ENCODE assay signal across 19 cellular contexts in the genomic region with DNA sequence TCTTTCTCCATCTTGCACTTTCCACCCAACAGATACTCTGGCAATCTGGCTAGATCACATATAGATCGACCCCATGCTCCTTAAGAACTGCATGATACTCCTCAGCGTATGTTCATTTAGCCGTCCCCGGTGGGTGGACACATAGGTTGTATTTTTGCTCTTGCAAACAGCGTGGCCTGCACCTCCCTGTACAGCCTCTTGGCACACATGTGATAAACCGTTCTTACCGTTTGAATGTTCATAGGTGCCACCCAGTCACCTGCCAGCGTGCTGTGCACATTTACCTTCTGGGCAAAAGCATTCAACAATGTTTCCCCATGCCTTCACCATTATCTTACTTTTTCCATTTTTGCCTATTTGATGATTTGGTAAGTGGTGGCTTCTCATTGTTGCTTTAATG. TPM values are rescaled to one million over a fixed set of nuclear protein-coding genes. Genes with fewer than 3 reads are reported as not detected.
DNase-seq lines count a peak whose midpoint lies in the region; ATAC-seq lines count a peak whose summit lies in the region.
"Had no signal": no experiment of that assay in that cellular context is flagged by ENCODE, and none has a peak within 500 bp of the region (broad histone marks: within the 10 kb centered on the region; RNA-seq: fewer than 3 reads in every experiment).

No MANE protein-coding gene starts in this region.

- H3K4me1 ChIP-seq in CD4-positive, alpha-beta memory T cell (ENCODE audit: insufficient read depth, low read length), result peaks cover 37% of the 10 kb centered on the region
- H3K4me1 ChIP-seq in naive thymus-derived CD4-positive, alpha-beta T cell (ENCODE audit: control insufficient read depth in 2 of 2, insufficient read depth in 2 of 2, low read length in 2 of 2), result peaks cover 21 to 36% of the 10 kb centered on the region in 2 donors

- CTCF ChIA-PET in activated CD4-positive, alpha-beta memory T cell treated with anti-CD3 and anti-CD28 coated beads for 36 hours (lab: Charles Lee), result interaction anchor here (0.8 to 2.9 kb wide), 8 partner anchors 8 to 298 kb away, joined by 3 to 14 read pairs (median 4); no protein-coding TSS in a partner anchor
- CTCF ChIA-PET in activated CD4-positive, alpha-beta memory T cell treated with anti-CD3 and anti-CD28 coated beads, Interleukin-2, amount 10 ng/mL, durations not matched to agents 7 days and 5 days (lab: Charles Lee), result interaction anchor here (0.9 to 4.1 kb wide), 3 partner anchors 93 to 298 kb away, joined by 3 to 13 read pairs (median 5); no protein-coding TSS in a partner anchor
- CTCF ChIA-PET in CD4-positive, alpha-beta memory T cell (lab: Charles Lee; ENCODE audit: partially characterized antibody), result interaction anchor here (0.8 to 1.6 kb wide), 8 partner anchors 8 to 310 kb away, joined by 3 to 5 read pairs (median 3); no protein-coding TSS in a partner anchor
- CTCF ChIA-PET in naive thymus-derived CD4-positive, alpha-beta T cell (lab: Charles Lee), result interaction anchor here (0.9 to 1.2 kb wide), 2 partner anchors 9 to 35 kb away, joined by 3 to 5 read pairs; no protein-coding TSS in a partner anchor

- peak overlapping the region; percentile 10 for H3K27ac Mint-ChIP-seq in activated CD4-positive, alpha-beta memory T cell treated with anti-CD3 and anti-CD28 coated beads for 36 hours
- no peak overlapping the region for H3K27ac Mint-ChIP-seq in activated CD4-positive, alpha-beta memory T cell treated with anti-CD3 and anti-CD28 coated beads, Interleukin-2, amount 10 ng/mL, durations not matched to agents 7 days and 5 days
- peak overlapping the region in 6 of 7 donors; percentile 18 to 85 (median 58) for H3K27ac Mint-ChIP-seq in CD4-positive, alpha-beta memory T cell
- H3K27ac Mint-ChIP-seq in activated T-helper 17 cell treated with anti-CD3 and anti-CD28 coated beads, Interleukin-2, amount 50 U/mL, for 72 hours, result no peak overlapping the region
- H3K27ac Mint-ChIP-seq in naive thymus-derived CD4-positive, alpha-beta T cell, result peak overlapping the region; percentile 2 to 95 (median 83)

- POLR2A ChIA-PET in activated CD4-positive, alpha-beta memory T cell treated with anti-CD3 and anti-CD28 coated beads for 36 hours (lab: Charles Lee), result interaction anchor here (0.6 to 1.6 kb wide), 10 partner anchors 9 to 305 kb away, joined by 3 to 5 read pairs (median 3); no protein-coding TSS in a partner anchor
- POLR2A ChIA-PET in activated CD4-positive, alpha-beta memory T cell treated with anti-CD3 and anti-CD28 coated beads, Interleukin-2, amount 10 ng/mL, durations not matched to agents 7 days and 5 days (lab: Charles Lee), result interaction anchor here (1.0 to 2.5 kb wide), 3 partner anchors 19 to 92 kb away, joined by 4 to 11 read pairs (median 6); no protein-coding TSS in a partner anchor
- POLR2A ChIA-PET in CD4-positive, alpha-beta memory T cell (lab: Charles Lee; ENCODE audit: partially characterized antibody), result interaction anchor here (1.0 to 3.2 kb wide), 6 partner anchors 8 to 479 kb away, joined by 3 to 20 read pairs (median 5); partner anchors contain the start of genes PRM3, SOCS1 and TXNDC11
- POLR2A ChIA-PET in naive thymus-derived CD4-positive, alpha-beta T cell (lab: Charles Lee), result interaction anchor here (1.2 to 3.4 kb wide), 3 partner anchors 8 to 35 kb away, joined by 3 to 22 read pairs (median 6); partner anchors contain the start of gene SOCS1

- no peaks in the 10 kb centered on the region for H3K9me3 Mint-ChIP-seq in activated CD4-positive, alpha-beta memory T cell treated with anti-CD3 and anti-CD28 coated beads for 36 hours
- no peaks in the 10 kb centered on the region for H3K9me3 Mint-ChIP-seq in activated CD4-positive, alpha-beta memory T cell treated with anti-CD3 and anti-CD28 coated beads, Interleukin-2, amount 10 ng/mL, durations not matched to agents 7 days and 5 days
- no peaks in the 10 kb centered on the region for H3K9me3 Mint-ChIP-seq in CD4-positive, alpha-beta memory T cell
- no peaks in the 10 kb centered on the region for H3K9me3 Mint-ChIP-seq in activated T-helper 17 cell treated with anti-CD3 and anti-CD28 coated beads, Interleukin-2, amount 50 U/mL, for 72 hours
- no peaks in the 10 kb centered on the region for H3K9me3 Mint-ChIP-seq in naive thymus-derived CD4-positive, alpha-beta T cell

- no peaks in the 10 kb centered on the region for H3K36me3 ChIP-seq in CD4-positive, alpha-beta memory T cell (ENCODE audit: insufficient read depth, low read length)
- no peaks in the 10 kb centered on the region for H3K36me3 ChIP-seq in naive thymus-derived CD4-positive, alpha-beta T cell (ENCODE audit: control insufficient read depth in 2 of 3, insufficient read depth in 3 of 3, low read length in 3 of 3)

- peaks cover 40% of the 10 kb centered on the region for H3K4me1 Mint-ChIP-seq in activated CD4-positive, alpha-beta memory T cell treated with anti-CD3 and anti-CD28 coated beads for 36 hours (ENCODE audit: low read depth)
- peaks cover 44% of the 10 kb centered on the region for H3K4me1 Mint-ChIP-seq in activated CD4-positive, alpha-beta memory T cell treated with anti-CD3 and anti-CD28 coated beads, Interleukin-2, amount 10 ng/mL, durations not matched to agents 7 days and 5 days
- peaks cover 22 to 52% (median 34%) of the 10 kb centered on the region in 4 donors for H3K4me1 Mint-ChIP-seq in CD4-positive, alpha-beta memory T cell
- H3K4me1 Mint-ChIP-seq in activated T-helper 17 cell treated with anti-CD3 and anti-CD28 coated beads, Interleukin-2, amount 50 U/mL, for 72 hours, result peaks cover 30% of the 10 kb centered on the region
- H3K4me1 Mint-ChIP-seq in naive thymus-derived CD4-positive, alpha-beta T cell, result peaks cover 21 to 55% (median 45%) of the 10 kb centered on the region in 7 donors

- DNase-seq in activated CD4-positive, alpha-beta memory T cell treated with anti-CD3 and anti-CD28 coated beads for 36 hours, result no peak
- DNase-seq in activated CD4-positive, alpha-beta memory T cell treated with anti-CD3 and anti-CD28 coated beads, Interleukin-2, amount 10 ng/mL, durations not matched to agents 7 days and 5 days, result no peak
- DNase-seq in CD4-positive, alpha-beta memory T cell, result no peak
- peak in 1 of 9 donors; percentile 18 for DNase-seq in naive thymus-derived CD4-positive, alpha-beta T cell
- no peak for DNase-seq in NCI-H2227 (lab: John Stamatoyannopoulos, UW; ENCODE audit: unreplicated experiment)
- DNase-seq in NCI-H82 (lab: John Stamatoyannopoulos, UW), result no peak
- DNase-seq: AML-193, DMS 273 treated with DMSO at 0.1 percent for 48 hours, H7, NCI-H1105, NCI-H1694 treated with DMSO at 0.1 percent for 48 hours, NCI-H446 treated with DMSO at 0.1 percent for 48 hours, NCI-H748 treated with DMSO at 0.1 percent for 48 hours, SIG-M5 had no signal

- H3K36me3 Mint-ChIP-seq in activated CD4-positive, alpha-beta memory T cell treated with anti-CD3 and anti-CD28 coated beads for 36 hours, result no peaks in the 10 kb centered on the region
- H3K36me3 Mint-ChIP-seq in activated CD4-positive, alpha-beta memory T cell treated with anti-CD3 and anti-CD28 coated beads, Interleukin-2, amount 10 ng/mL, durations not matched to agents 7 days and 5 days (ENCODE audit: low read depth), result no peaks in the 10 kb centered on the region
- H3K36me3 Mint-ChIP-seq in CD4-positive, alpha-beta memory T cell, result no peaks in the 10 kb centered on the region
- no peaks in the 10 kb centered on the region for H3K36me3 Mint-ChIP-seq in activated T-helper 17 cell treated with anti-CD3 and anti-CD28 coated beads, Interleukin-2, amount 50 U/mL, for 72 hours (ENCODE audit: low read depth)
- peaks cover 0 to 1% (median 0%) of the 10 kb centered on the region in 5 donors for H3K36me3 Mint-ChIP-seq in naive thymus-derived CD4-positive, alpha-beta T cell

- H3K27me3 Mint-ChIP-seq in activated CD4-positive, alpha-beta memory T cell treated with anti-CD3 and anti-CD28 coated beads for 36 hours, result no peaks in the 10 kb centered on the region
- H3K27me3 Mint-ChIP-seq in activated CD4-positive, alpha-beta memory T cell treated with anti-CD3 and anti-CD28 coated beads, Interleukin-2, amount 10 ng/mL, durations not matched to agents 7 days and 5 days, result peaks cover 29% of the 10 kb centered on the region
- no peaks in the 10 kb centered on the region for H3K27me3 Mint-ChIP-seq in CD4-positive, alpha-beta memory T cell
- H3K27me3 Mint-ChIP-seq in activated T-helper 17 cell treated with anti-CD3 and anti-CD28 coated beads, Interleukin-2, amount 50 U/mL, for 72 hours, result peaks cover 3% of the 10 kb centered on the region
- H3K27me3 Mint-ChIP-seq in naive thymus-derived CD4-positive, alpha-beta T cell, result peaks cover 0 to 4% (median 0%) of the 10 kb centered on the region in 5 donors

- intact Hi-C loops in activated CD4-positive, alpha-beta memory T cell treated with anti-CD3 and anti-CD28 coated beads for 36 hours (cut with micrococcal nuclease), result loop anchor here (1.0 to 5.0 kb wide), 3 partner anchors 34 to 92 kb away; no protein-coding TSS in a partner anchor
- intact Hi-C loops in CD4-positive, alpha-beta memory T cell (cut with micrococcal nuclease), result no loop called here
- intact Hi-C loops in naive thymus-derived CD4-positive, alpha-beta T cell (cut with micrococcal nuclease), result no loop called here

- no peak overlapping the region for H3K27ac ChIP-seq in CD4-positive, alpha-beta memory T cell (ENCODE audit: low read depth, low read length)
- no peak overlapping the region for H3K27ac ChIP-seq in naive thymus-derived CD4-positive, alpha-beta T cell (ENCODE audit: low read depth, low read length)
- H3K27ac ChIP-seq: KMS-11 had no signal

- no peak for ATAC-seq in activated T-helper 17 cell treated with anti-CD3 and anti-CD28 coated beads, Interleukin-2, amount 50 U/mL, for 72 hours (replicated peaks)
- ATAC-seq in naive thymus-derived CD4-positive, alpha-beta T cell, result no peak
- no peak for ATAC-seq in GM21529 (IDR thresholded peaks at IDR 0.05; ENCODE audit: unreplicated experiment)

- H3K4me3 ChIP-seq in CD4-positive, alpha-beta memory T cell (ENCODE audit: low read length in 2 of 2), result no peak overlapping the region
- no peak overlapping the region for H3K4me3 ChIP-seq in naive thymus-derived CD4-positive, alpha-beta T cell (ENCODE audit: low read length)

- H3K4me3 Mint-ChIP-seq in activated CD4-positive, alpha-beta memory T cell treated with anti-CD3 and anti-CD28 coated beads for 36 hours, result no peak overlapping the region
- H3K4me3 Mint-ChIP-seq in activated CD4-positive, alpha-beta memory T cell treated with anti-CD3 and anti-CD28 coated beads, Interleukin-2, amount 10 ng/mL, durations not matched to agents 7 days and 5 days, result no peak overlapping the region
- peak overlapping the region in 1 of 8 donors; percentile 12 for H3K4me3 Mint-ChIP-seq in CD4-positive, alpha-beta memory T cell
- peak overlapping the region; percentile 49 for H3K4me3 Mint-ChIP-seq in activated T-helper 17 cell treated with anti-CD3 and anti-CD28 coated beads, Interleukin-2, amount 50 U/mL, for 72 hours
- peak overlapping the region in 5 of 10 donors; percentile 8 to 75 (median 61) for H3K4me3 Mint-ChIP-seq in naive thymus-derived CD4-positive, alpha-beta T cell

- H3K9me3 ChIP-seq in CD4-positive, alpha-beta memory T cell (ENCODE audit: control insufficient read depth in 1 of 2, low read length in 2 of 2), result no peaks in the 10 kb centered on the region
- no peaks in the 10 kb centered on the region for H3K9me3 ChIP-seq in naive thymus-derived CD4-positive, alpha-beta T cell (ENCODE audit: control insufficient read depth in 2 of 3, low read length in 3 of 3)

- no peaks in the 10 kb centered on the region for H3K27me3 ChIP-seq in CD4-positive, alpha-beta memory T cell (ENCODE audit: insufficient read depth, low read length)
- no peaks in the 10 kb centered on the region for H3K27me3 ChIP-seq in naive thymus-derived CD4-positive, alpha-beta T cell (ENCODE audit: control insufficient read depth in 2 of 2, insufficient read depth in 2 of 2, low read length in 2 of 2)

RNA-seq across cellular contexts. Expression of gene TNP2, which starts 6.2 kb away (rescaled TPM):
- total RNA-seq in activated CD4-positive, alpha-beta memory T cell treated with anti-CD3 and anti-CD28 coated beads for 36 hours, result not detected
- not detected for total RNA-seq in activated CD4-positive, alpha-beta memory T cell treated with anti-CD3 and anti-CD28 coated beads, Interleukin-2, amount 10 ng/mL, durations not matched to agents 7 days and 5 days
- not detected for total RNA-seq in CD4-positive, alpha-beta memory T cell
- polyA plus RNA-seq in CD4-positive, alpha-beta memory T cell, result not detected
- total RNA-seq in activated T-helper 17 cell treated with anti-CD3 and anti-CD28 coated beads, Interleukin-2, amount 50 U/mL, for 72 hours, result not detected
- not detected for total RNA-seq in naive thymus-derived CD4-positive, alpha-beta T cell
- not detected for polyA plus RNA-seq in naive thymus-derived CD4-positive, alpha-beta T cell
- total RNA-seq: H7, MCF 10A, RPMI7951 had no signal

RNA-seq across cellular contexts. Expression of gene SOCS1, which starts 6.9 kb away (rescaled TPM):
- total RNA-seq in activated CD4-positive, alpha-beta memory T cell treated with anti-CD3 and anti-CD28 coated beads for 36 hours, result 100 to 1,000 TPM; 146 to 152 TPM
- total RNA-seq in activated CD4-positive, alpha-beta memory T cell treated with anti-CD3 and anti-CD28 coated beads, Interleukin-2, amount 10 ng/mL, durations not matched to agents 7 days and 5 days, result 100 to 1,000 TPM; 136 to 142 TPM
- total RNA-seq in CD4-positive, alpha-beta memory T cell, result 10 to 100 TPM; 14.7 to 16.7 TPM
- polyA plus RNA-seq in CD4-positive, alpha-beta memory T cell, result 10 to 100 TPM; 17.6 to 37.8 TPM
- total RNA-seq in activated T-helper 17 cell treated with anti-CD3 and anti-CD28 coated beads, Interleukin-2, amount 50 U/mL, for 72 hours, result 100 to 1,000 TPM in 1 of 2 donors, 10 to 100 TPM in 1; 89.7 to 124 TPM
- total RNA-seq in naive thymus-derived CD4-positive, alpha-beta T cell, result 100 to 1,000 TPM in 1 of 5 experiments, 10 to 100 TPM in 4; 12.8 to 191 (median 46.8) TPM
- polyA plus RNA-seq in naive thymus-derived CD4-positive, alpha-beta T cell, result 10 to 100 TPM; 15.2 to 15.7 TPM

RNA-seq across cellular contexts. Expression of gene PRM3, which starts 10.5 kb away (rescaled TPM):
- not detected for total RNA-seq in activated CD4-positive, alpha-beta memory T cell treated with anti-CD3 and anti-CD28 coated beads for 36 hours
- not detected for total RNA-seq in activated CD4-positive, alpha-beta memory T cell treated with anti-CD3 and anti-CD28 coated beads, Interleukin-2, amount 10 ng/mL, durations not matched to agents 7 days and 5 days
- total RNA-seq in CD4-positive, alpha-beta memory T cell, result not detected
- not detected for polyA plus RNA-seq in CD4-positive, alpha-beta memory T cell
- total RNA-seq in activated T-helper 17 cell treated with anti-CD3 and anti-CD28 coated beads, Interleukin-2, amount 50 U/mL, for 72 hours, result not detected
- not detected for total RNA-seq in naive thymus-derived CD4-positive, alpha-beta T cell
- polyA plus RNA-seq in naive thymus-derived CD4-positive, alpha-beta T cell, result not detected
- total RNA-seq: H7, MCF 10A, RPMI7951 had no signal

RNA-seq across cellular contexts. Expression of gene PRM2, which starts 13.4 kb away (rescaled TPM):
- total RNA-seq in activated CD4-positive, alpha-beta memory T cell treated with anti-CD3 and anti-CD28 coated beads for 36 hours, result not detected
- not detected for total RNA-seq in activated CD4-positive, alpha-beta memory T cell treated with anti-CD3 and anti-CD28 coated beads, Interleukin-2, amount 10 ng/mL, durations not matched to agents 7 days and 5 days
- not detected for total RNA-seq in CD4-positive, alpha-beta memory T cell
- not detected for polyA plus RNA-seq in CD4-positive, alpha-beta memory T cell
- total RNA-seq in activated T-helper 17 cell treated with anti-CD3 and anti-CD28 coated beads, Interleukin-2, amount 50 U/mL, for 72 hours, result not detected
- not detected for total RNA-seq in naive thymus-derived CD4-positive, alpha-beta T cell
- not detected for polyA plus RNA-seq in naive thymus-derived CD4-positive, alpha-beta T cell
- total RNA-seq: H7, MCF 10A, RPMI7951 had no signal

RNA-seq across cellular contexts. Expression of gene PRM1, which starts 18.2 kb away (rescaled TPM):
- total RNA-seq in activated CD4-positive, alpha-beta memory T cell treated with anti-CD3 and anti-CD28 coated beads for 36 hours, result not detected
- total RNA-seq in activated CD4-positive, alpha-beta memory T cell treated with anti-CD3 and anti-CD28 coated beads, Interleukin-2, amount 10 ng/mL, durations not matched to agents 7 days and 5 days, result not detected
- total RNA-seq in CD4-positive, alpha-beta memory T cell, result not detected
- polyA plus RNA-seq in CD4-positive, alpha-beta memory T cell, result not detected
- not detected for total RNA-seq in activated T-helper 17 cell treated with anti-CD3 and anti-CD28 coated beads, Interleukin-2, amount 50 U/mL, for 72 hours
- total RNA-seq in naive thymus-derived CD4-positive, alpha-beta T cell, result not detected
- not detected for polyA plus RNA-seq in naive thymus-derived CD4-positive, alpha-beta T cell
- total RNA-seq: H7, MCF 10A, RPMI7951 had no signal

Comparison
In these comparisons a context has a peak if more than half of its experiments do, and no peak if none do; other contexts are left out.
1. H3K27ac Mint-ChIP-seq: peak in activated CD4-positive, alpha-beta memory T cell treated with anti-CD3 and anti-CD28 coated beads for 36 hours (single experiment), CD4-positive, alpha-beta memory T cell (6 of 7) and naive thymus-derived CD4-positive, alpha-beta T cell (9 of 9); none in activated CD4-positive, alpha-beta memory T cell treated with anti-CD3 and anti-CD28 coated beads, Interleukin-2, amount 10 ng/mL, durations not matched to agents 7 days and 5 days (single experiment) and activated T-helper 17 cell treated with anti-CD3 and anti-CD28 coated beads, Interleukin-2, amount 50 U/mL, for 72 hours (single experiment).